ENCODE assay signal across 9 cellular contexts in genomic region chr1:58768971-58769808, GRCh38. TPM values are rescaled to one million over a fixed set of nuclear protein-coding genes. Genes with fewer than 3 reads are reported as not detected.
A peak's percentile ranks its signal among the peaks of the same experiment; 100 is the strongest.
DNase-seq lines count a peak whose midpoint lies in the region; ATAC-seq and TF ChIP-seq lines count a peak whose summit lies in the region.
"Had no signal": no experiment of that assay in that cellular context is flagged by ENCODE, and none has a peak within 500 bp of the region (broad histone marks: within the 10 kb centered on the region; RNA-seq: fewer than 3 reads in every experiment).

No MANE protein-coding gene starts in this region.

- peaks cover 25% of the 10 kb centered on the region for H3K4me1 Mint-ChIP-seq in brain

- H3K27ac Mint-ChIP-seq in brain = peak overlapping the region in 4 of 5 experiments; percentile 33 to 84 (median 70)

- peak overlapping the region in 1 of 5 experiments; percentile 46 for H3K4me3 Mint-ChIP-seq in brain

- peak; percentile 94 for TF ChIP-seq CTCF in RWPE2 (IDR thresholded peaks at IDR 0.05; ENCODE audit: poor library complexity, severe bottlenecking)
- TF ChIP-seq CTCF in brain (conservative IDR thresholded peaks at IDR 0.05) = peak; percentile 69 to 84

- H3K27ac ChIP-seq in RWPE2 (ENCODE audit: poor library complexity, severe bottlenecking) = peak overlapping the region; percentile 23
- H3K27ac ChIP-seq: KMS-11 had no signal

- peaks cover 0 to 7% (median 0%) of the 10 kb centered on the region in 5 experiments for H3K9me3 Mint-ChIP-seq in brain

- DNase-seq in CD1c-positive myeloid dendritic cell (ENCODE audit: extremely low spot score) = peak; percentile 65
- DNase-seq in HK-2 (ENCODE audit: unreplicated experiment) = peak; percentile 67
- no peak for DNase-seq in RWPE2 (ENCODE audit: low spot score)
- DNase-seq in iPS-NIHi7 (ENCODE audit: extremely low spot score) = peak; percentile 82
- DNase-seq in stimulated activated CD4-positive, alpha-beta T cell treated with anti-CD3 and anti-CD28 coated beads, Interleukin-12 subunit alpha, Interleukin-12 subunit beta, amount 100 ng/mL, for 48 hours (ENCODE audit: low read depth in 2 of 3, low spot score in 1 of 3) = peak in 2 of 3 donors; percentile 37 to 52
- DNase-seq in 8988T = no peak
- DNase-seq in cortex of kidney (lab: John Stamatoyannopoulos, UW) = no peak

- no peak overlapping the region for H3K4me3 ChIP-seq in RWPE2 (ENCODE audit: severe bottlenecking)

- H3K27me3 ChIP-seq in RWPE2 (ENCODE audit: insufficient read depth, poor library complexity, severe bottlenecking) = no peaks in the 10 kb centered on the region

- H3K36me3 ChIP-seq in RWPE2 (ENCODE audit: low read depth) = no peaks in the 10 kb centered on the region

- H3K9me3 ChIP-seq in RWPE2 (ENCODE audit: severe bottlenecking) = no peaks in the 10 kb centered on the region

- peaks cover 23% of the 10 kb centered on the region for H3K4me1 ChIP-seq in RWPE2 (ENCODE audit: insufficient read depth, poor library complexity, severe bottlenecking)

- H3K36me3 Mint-ChIP-seq in brain = no peaks in the 10 kb centered on the region

- peaks cover 8% of the 10 kb centered on the region for H3K27me3 Mint-ChIP-seq in brain

- peak; percentile 52; the same call in 2 of the 3 replicates for ATAC-seq in RWPE2 (ENCODE audit: low read depth)

RNA-seq across cellular contexts. Expression of gene JUN, which starts 14.7 kb away (rescaled TPM):
- polyA plus RNA-seq in brain (ENCODE audit: insufficient read depth, low read depth, low replicate concordance) = 109 TPM

Comparison
In these comparisons a context has a peak if more than half of its experiments do, and no peak if none do; other contexts are left out.
1. DNase-seq: peak in CD1c-positive myeloid dendritic cell (single experiment), HK-2 (single experiment), iPS-NIHi7 (single experiment) and stimulated activated CD4-positive, alpha-beta T cell treated with anti-CD3 and anti-CD28 coated beads, Interleukin-12 subunit alpha, Interleukin-12 subunit beta, amount 100 ng/mL, for 48 hours (2 of 3); none in RWPE2 (single experiment), 8988T (single experiment) and cortex of kidney (single experiment).